ENCODE assay signal across 17 cellular contexts in genomic region chr2:153875801-153876466, GRCh38. TPM values are rescaled to one million over a fixed set of nuclear protein-coding genes. Genes with fewer than 3 reads are reported as not detected.
DNase-seq lines count a peak whose midpoint lies in the region; TF ChIP-seq lines count a peak whose summit lies in the region.
"Had no signal": no experiment of that assay in that cellular context is flagged by ENCODE, and none has a peak within 500 bp of the region (broad histone marks: within the 10 kb centered on the region; RNA-seq: fewer than 3 reads in every experiment).

No MANE protein-coding gene starts in this region.

- peaks cover 28% of the 10 kb centered on the region for H3K4me1 Mint-ChIP-seq in brain
- H3K4me1 Mint-ChIP-seq: CD14-positive monocyte had no signal

- peaks cover 27% of the 10 kb centered on the region for H3K27me3 Mint-ChIP-seq in brain

- no peaks in the 10 kb centered on the region for H3K36me3 Mint-ChIP-seq in brain
- H3K36me3 Mint-ChIP-seq: CD14-positive monocyte; CD4-positive, alpha-beta memory T cell had no signal

- DNase-seq in DMS53 (lab: John Stamatoyannopoulos, UW) (peak; percentile 16), DMS53 treated with DMSO at 0.1 percent for 48 hours (lab: John Stamatoyannopoulos, UW; ENCODE audit: unreplicated experiment) (no peak), G401 (ENCODE audit: low spot score) (peak; percentile 58), NCI-H82 (lab: John Stamatoyannopoulos, UW) (peak; percentile 95), GOT3 (lab: John Stamatoyannopoulos, UW) (no peak), erythroblast (lab: John Stamatoyannopoulos, UW) (no peak), OCI-M2 (lab: John Stamatoyannopoulos, UW; ENCODE audit: unreplicated experiment) (no peak)
- DNase-seq: 8988T; CD4-positive, alpha-beta memory T cell; DMS79 treated with DMSO at 0.1 percent for 48 hours; H9; IMR-90 had no signal

- TF ChIP-seq CTCF in brain (conservative IDR thresholded peaks at IDR 0.05), result no peak

- peaks cover 0 to 3% (median 0%) of the 10 kb centered on the region in 5 experiments for H3K9me3 Mint-ChIP-seq in brain
- H3K9me3 Mint-ChIP-seq: H9 had no signal

- TF ChIP-seq POLR2A in erythroblast (IDR thresholded peaks at IDR 0.05; ENCODE audit: low read length), result no peak

- in situ Hi-C loops in G401 (cut with HindIII; ENCODE audit: low sequenced_read_pairs), result no loop called here

- no peak overlapping the region for H3K27ac Mint-ChIP-seq in brain
- H3K27ac Mint-ChIP-seq: CD14-positive monocyte; CD4-positive, alpha-beta memory T cell; H9 had no signal

- peak overlapping the region in 3 of 5 experiments; percentile 23 to 54 (median 34) for H3K4me3 Mint-ChIP-seq in brain
- H3K4me3 Mint-ChIP-seq: CD14-positive monocyte; CD4-positive, alpha-beta memory T cell; H9 had no signal

RNA-seq across cellular contexts. Expression of gene GALNT13, which starts 4.2 kb away (rescaled TPM):
- total RNA-seq in G401 (2014; rRNA removed; shearing (Covaris generic)), result 10.5 and 22.8 TPM in 2 replicates
- 1.7 TPM for polyA plus RNA-seq in brain (ENCODE audit: insufficient read depth, low read depth, low replicate concordance)
- total RNA-seq: A673, GM12878, IMR-90 had no signal
- polyA plus RNA-seq: AG04450; CD14-positive monocyte; CD4-positive, alpha-beta memory T cell had no signal

Comparison
In these comparisons a context has a peak if more than half of its experiments do, and no peak if none do; other contexts are left out.
1. DNase-seq: peak in DMS53 (single experiment), G401 (single experiment) and NCI-H82 (single experiment); none in DMS53 treated with DMSO at 0.1 percent for 48 hours (single experiment), GOT3 (single experiment), erythroblast (0 of 2) and OCI-M2 (single experiment).